Comparison of ENCODE assay signal across 10 cellular contexts in the genomic region with DNA sequence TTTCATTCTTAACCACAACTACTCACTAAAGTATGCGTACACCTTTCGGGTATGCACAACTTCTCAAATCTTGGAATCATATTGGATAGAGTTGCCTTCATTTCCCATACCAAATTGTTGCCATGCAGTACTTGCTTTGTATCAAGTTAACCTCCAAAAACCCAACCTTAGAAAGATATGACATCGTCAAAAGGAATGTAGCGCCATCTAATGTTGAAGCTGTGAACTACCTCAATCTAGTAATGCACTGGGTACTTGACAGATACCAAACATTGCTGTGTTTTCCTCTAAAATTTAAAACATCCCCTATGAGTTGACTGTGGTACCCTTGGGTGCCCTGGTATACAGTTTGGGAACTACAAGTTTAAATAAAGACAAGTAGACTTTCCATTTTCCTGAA.
DNase-seq lines count a peak whose midpoint lies in the region; TF ChIP-seq lines count a peak whose summit lies in the region.
"Had no signal": no experiment of that assay in that cellular context is flagged by ENCODE, and none has a peak within 500 bp of the region (broad histone marks: within the 10 kb centered on the region; RNA-seq: fewer than 3 reads in every experiment).

No MANE protein-coding gene starts in this region.

- no peaks in the 10 kb centered on the region for H3K9me3 Mint-ChIP-seq in progenitor cell of endocrine pancreas (ENCODE audit: low read depth)
- H3K9me3 Mint-ChIP-seq: stimulated activated memory B cell treated with anti-CD40 and anti-IgM and Interleukin-4, amounts not matched to agents 10 μg/mL and 1 μg/mL and 100 μg/mL, for 72 hours had no signal

- no peak overlapping the region for H3K27ac Mint-ChIP-seq in progenitor cell of endocrine pancreas
- H3K27ac Mint-ChIP-seq: CD4-positive, CD25-positive, alpha-beta regulatory T cell; stimulated activated memory B cell treated with anti-CD40 and anti-IgM and Interleukin-4, amounts not matched to agents 10 μg/mL and 1 μg/mL and 100 μg/mL, for 72 hours had no signal

- no peak overlapping the region for H3K4me3 Mint-ChIP-seq in progenitor cell of endocrine pancreas (ENCODE audit: low read depth)
- H3K4me3 Mint-ChIP-seq: CD4-positive, CD25-positive, alpha-beta regulatory T cell; stimulated activated memory B cell treated with anti-CD40 and anti-IgM and Interleukin-4, amounts not matched to agents 10 μg/mL and 1 μg/mL and 100 μg/mL, for 72 hours had no signal

- H3K4me1 Mint-ChIP-seq in progenitor cell of endocrine pancreas (ENCODE audit: low read depth): no peaks in the 10 kb centered on the region
- H3K4me1 Mint-ChIP-seq: stimulated activated memory B cell treated with anti-CD40 and anti-IgM and Interleukin-4, amounts not matched to agents 10 μg/mL and 1 μg/mL and 100 μg/mL, for 72 hours had no signal

- TF ChIP-seq CTCF in cardiac fibroblast (IDR thresholded peaks at IDR 0.05; ENCODE audit: low read depth, low read length): peak; percentile 46
- peak; percentile 20 for TF ChIP-seq CTCF in progenitor cell of endocrine pancreas (IDR thresholded peaks at IDR 0.05; ENCODE audit: unreplicated experiment)

- DNase-seq in NOMO-1 treated with DMSO at 0.1 percent for 48 hours (lab: John Stamatoyannopoulos, UW; ENCODE audit: unreplicated experiment) (peak; percentile 25), NOMO-1 treated with dmso at 0.1 percent for 144 hours (lab: John Stamatoyannopoulos, UW; ENCODE audit: unreplicated experiment) (no peak), NAMALWA (ENCODE audit: low spot score) (peak; percentile 34), cardiac fibroblast (ENCODE audit: low read depth in 2 of 2) (peak; percentile 30 to 53), progenitor cell of endocrine pancreas (ENCODE audit: low spot score, unreplicated experiment) (no peak), NCI-H510A treated with DMSO at 0.1 percent for 48 hours (lab: John Stamatoyannopoulos, UW) (no peak)
- no peak for DNase-seq in activated CD4-positive, alpha-beta T cell treated with anti-CD3 and anti-CD28 coated beads, Interleukin-2, amount 50 U/mL, for 48 hours
- no peak for DNase-seq in activated effector memory CD4-positive, alpha-beta T cell treated with anti-CD3 and anti-CD28 coated beads, Interleukin-2, amount 50 U/mL, for 16 hours

- no peaks in the 10 kb centered on the region for H3K36me3 Mint-ChIP-seq in progenitor cell of endocrine pancreas (ENCODE audit: insufficient read depth)

- H3K27me3 Mint-ChIP-seq in progenitor cell of endocrine pancreas: no peaks in the 10 kb centered on the region
- H3K27me3 Mint-ChIP-seq: CD4-positive, CD25-positive, alpha-beta regulatory T cell; stimulated activated memory B cell treated with anti-CD40 and anti-IgM and Interleukin-4, amounts not matched to agents 10 μg/mL and 1 μg/mL and 100 μg/mL, for 72 hours had no signal

- no peak overlapping the region for H3K4me3 ChIP-seq in cardiac fibroblast (replicated peaks in 1 of 2; ENCODE audit: low read depth in 2 of 2, low read length in 2 of 2)

Comparison
In these comparisons a context has a peak if more than half of its experiments do, and no peak if none do; other contexts are left out.
1. DNase-seq: peak in NOMO-1 treated with DMSO at 0.1 percent for 48 hours (single experiment), NAMALWA (single experiment) and cardiac fibroblast (2 of 2); none in NOMO-1 treated with dmso at 0.1 percent for 144 hours (single experiment), progenitor cell of endocrine pancreas (single experiment), NCI-H510A treated with DMSO at 0.1 percent for 48 hours (single experiment), activated CD4-positive, alpha-beta T cell treated with anti-CD3 and anti-CD28 coated beads, Interleukin-2, amount 50 U/mL, for 48 hours (0 of 2) and activated effector memory CD4-positive, alpha-beta T cell treated with anti-CD3 and anti-CD28 coated beads, Interleukin-2, amount 50 U/mL, for 16 hours (single experiment).